1 cellular context compared by ENCODE assay signal in the genomic region with DNA sequence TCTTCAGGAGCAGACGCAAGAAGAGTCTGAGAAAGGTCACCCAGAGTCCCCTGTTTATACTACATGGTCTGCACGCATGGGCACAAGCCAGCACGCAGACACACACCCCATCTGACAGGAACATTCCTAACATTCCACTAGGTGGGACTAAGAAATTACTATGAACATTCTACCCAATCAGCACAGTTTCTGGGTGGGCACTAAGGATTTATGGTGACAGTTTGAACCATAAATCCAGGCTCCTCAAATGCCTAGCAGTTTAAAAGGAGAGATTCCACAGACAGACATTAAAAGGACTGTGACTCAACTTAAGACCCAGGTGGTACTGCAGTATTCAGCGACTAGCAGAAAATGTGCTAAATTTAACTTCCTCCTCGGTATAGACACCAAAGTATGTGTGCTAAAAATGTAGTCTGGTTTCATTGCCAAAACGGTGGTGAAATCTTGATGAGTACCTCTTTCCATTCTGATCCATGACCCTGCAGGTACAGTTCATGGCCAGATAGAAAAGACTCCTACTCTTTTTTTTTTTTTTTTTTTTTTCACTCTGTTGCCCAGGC.
TF ChIP-seq lines count a peak whose summit lies in the region.

No MANE protein-coding gene starts in this region.

TF ChIP-seq in HepG2, 621 proteins besides CTCF, POLR2A, EP300 and RAD21 (continued from another document and continues in another):
- TF ChIP-seq, protein P1, sequence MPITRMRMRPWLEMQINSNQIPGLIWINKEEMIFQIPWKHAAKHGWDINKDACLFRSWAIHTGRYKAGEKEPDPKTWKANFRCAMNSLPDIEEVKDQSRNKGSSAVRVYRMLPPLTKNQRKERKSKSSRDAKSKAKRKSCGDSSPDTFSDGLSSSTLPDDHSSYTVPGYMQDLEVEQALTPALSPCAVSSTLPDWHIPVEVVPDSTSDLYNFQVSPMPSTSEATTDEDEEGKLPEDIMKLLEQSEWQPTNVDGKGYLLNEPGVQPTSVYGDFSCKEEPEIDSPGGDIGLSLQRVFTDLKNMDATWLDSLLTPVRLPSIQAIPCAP (CRISPR knock-in tag; IDR thresholded peaks at IDR 0.05; ENCODE audit: low read depth) = no peak
- TF ChIP-seq PPARG (CRISPR knock-in tag; conservative IDR thresholded peaks at IDR 0.05) = no peak
- TF ChIP-seq MEIS2 (CRISPR knock-in tag; IDR thresholded peaks at IDR 0.05) = 0 out of 2 replicates have a peak, but pooled peaks have one; percentile 39
- TF ChIP-seq, protein P2, sequence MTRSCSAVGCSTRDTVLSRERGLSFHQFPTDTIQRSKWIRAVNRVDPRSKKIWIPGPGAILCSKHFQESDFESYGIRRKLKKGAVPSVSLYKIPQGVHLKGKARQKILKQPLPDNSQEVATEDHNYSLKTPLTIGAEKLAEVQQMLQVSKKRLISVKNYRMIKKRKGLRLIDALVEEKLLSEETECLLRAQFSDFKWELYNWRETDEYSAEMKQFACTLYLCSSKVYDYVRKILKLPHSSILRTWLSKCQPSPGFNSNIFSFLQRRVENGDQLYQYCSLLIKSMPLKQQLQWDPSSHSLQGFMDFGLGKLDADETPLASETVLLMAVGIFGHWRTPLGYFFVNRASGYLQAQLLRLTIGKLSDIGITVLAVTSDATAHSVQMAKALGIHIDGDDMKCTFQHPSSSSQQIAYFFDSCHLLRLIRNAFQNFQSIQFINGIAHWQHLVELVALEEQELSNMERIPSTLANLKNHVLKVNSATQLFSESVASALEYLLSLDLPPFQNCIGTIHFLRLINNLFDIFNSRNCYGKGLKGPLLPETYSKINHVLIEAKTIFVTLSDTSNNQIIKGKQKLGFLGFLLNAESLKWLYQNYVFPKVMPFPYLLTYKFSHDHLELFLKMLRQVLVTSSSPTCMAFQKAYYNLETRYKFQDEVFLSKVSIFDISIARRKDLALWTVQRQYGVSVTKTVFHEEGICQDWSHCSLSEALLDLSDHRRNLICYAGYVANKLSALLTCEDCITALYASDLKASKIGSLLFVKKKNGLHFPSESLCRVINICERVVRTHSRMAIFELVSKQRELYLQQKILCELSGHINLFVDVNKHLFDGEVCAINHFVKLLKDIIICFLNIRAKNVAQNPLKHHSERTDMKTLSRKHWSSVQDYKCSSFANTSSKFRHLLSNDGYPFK (CRISPR knock-in tag; IDR thresholded peaks at IDR 0.05; ENCODE audit: borderline replicate concordance) = no peak
- TF ChIP-seq ZNF136 (CRISPR knock-in tag; IDR thresholded peaks at IDR 0.05; ENCODE audit: low read depth) = no peak
- TF ChIP-seq FOXA1 (IDR thresholded peaks at IDR 0.05) = no peak
- 0 out of 2 replicates have a peak, but pooled peaks have one; percentile 7 for TF ChIP-seq FOXA1 (CRISPR knock-in tag; IDR thresholded peaks at IDR 0.05)
- TF ChIP-seq, protein P3, sequence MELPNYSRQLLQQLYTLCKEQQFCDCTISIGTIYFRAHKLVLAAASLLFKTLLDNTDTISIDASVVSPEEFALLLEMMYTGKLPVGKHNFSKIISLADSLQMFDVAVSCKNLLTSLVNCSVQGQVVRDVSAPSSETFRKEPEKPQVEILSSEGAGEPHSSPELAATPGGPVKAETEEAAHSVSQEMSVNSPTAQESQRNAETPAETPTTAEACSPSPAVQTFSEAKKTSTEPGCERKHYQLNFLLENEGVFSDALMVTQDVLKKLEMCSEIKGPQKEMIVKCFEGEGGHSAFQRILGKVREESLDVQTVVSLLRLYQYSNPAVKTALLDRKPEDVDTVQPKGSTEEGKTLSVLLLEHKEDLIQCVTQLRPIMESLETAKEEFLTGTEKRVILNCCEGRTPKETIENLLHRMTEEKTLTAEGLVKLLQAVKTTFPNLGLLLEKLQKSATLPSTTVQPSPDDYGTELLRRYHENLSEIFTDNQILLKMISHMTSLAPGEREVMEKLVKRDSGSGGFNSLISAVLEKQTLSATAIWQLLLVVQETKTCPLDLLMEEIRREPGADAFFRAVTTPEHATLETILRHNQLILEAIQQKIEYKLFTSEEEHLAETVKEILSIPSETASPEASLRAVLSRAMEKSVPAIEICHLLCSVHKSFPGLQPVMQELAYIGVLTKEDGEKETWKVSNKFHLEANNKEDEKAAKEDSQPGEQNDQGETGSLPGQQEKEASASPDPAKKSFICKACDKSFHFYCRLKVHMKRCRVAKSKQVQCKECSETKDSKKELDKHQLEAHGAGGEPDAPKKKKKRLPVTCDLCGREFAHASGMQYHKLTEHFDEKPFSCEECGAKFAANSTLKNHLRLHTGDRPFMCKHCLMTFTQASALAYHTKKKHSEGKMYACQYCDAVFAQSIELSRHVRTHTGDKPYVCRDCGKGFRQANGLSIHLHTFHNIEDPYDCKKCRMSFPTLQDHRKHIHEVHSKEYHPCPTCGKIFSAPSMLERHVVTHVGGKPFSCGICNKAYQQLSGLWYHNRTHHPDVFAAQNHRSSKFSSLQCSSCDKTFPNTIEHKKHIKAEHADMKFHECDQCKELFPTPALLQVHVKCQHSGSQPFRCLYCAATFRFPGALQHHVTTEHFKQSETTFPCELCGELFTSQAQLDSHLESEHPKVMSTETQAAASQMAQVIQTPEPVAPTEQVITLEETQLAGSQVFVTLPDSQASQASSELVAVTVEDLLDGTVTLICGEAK (IDR thresholded peaks at IDR 0.05) = no peak
- TF ChIP-seq, protein P3 (CRISPR knock-in tag; IDR thresholded peaks at IDR 0.05) = no peak
- TF ChIP-seq, protein P4, sequence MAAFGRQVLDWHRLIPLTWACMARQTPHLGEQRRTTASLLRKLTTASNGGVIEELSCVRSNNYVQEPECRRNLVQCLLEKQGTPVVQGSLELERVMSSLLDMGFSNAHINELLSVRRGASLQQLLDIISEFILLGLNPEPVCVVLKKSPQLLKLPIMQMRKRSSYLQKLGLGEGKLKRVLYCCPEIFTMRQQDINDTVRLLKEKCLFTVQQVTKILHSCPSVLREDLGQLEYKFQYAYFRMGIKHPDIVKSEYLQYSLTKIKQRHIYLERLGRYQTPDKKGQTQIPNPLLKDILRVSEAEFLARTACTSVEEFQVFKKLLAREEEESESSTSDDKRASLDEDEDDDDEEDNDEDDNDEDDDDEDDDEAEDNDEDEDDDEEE (CRISPR knock-in tag; IDR thresholded peaks at IDR 0.05) = peak; percentile 57; the same call in 1 of the 2 replicates
- no peak for TF ChIP-seq ZNF224 (CRISPR knock-in tag; IDR thresholded peaks at IDR 0.05)
- no peak for TF ChIP-seq ZSCAN25 (CRISPR knock-in tag; IDR thresholded peaks at IDR 0.05)
- TF ChIP-seq, protein P5, sequence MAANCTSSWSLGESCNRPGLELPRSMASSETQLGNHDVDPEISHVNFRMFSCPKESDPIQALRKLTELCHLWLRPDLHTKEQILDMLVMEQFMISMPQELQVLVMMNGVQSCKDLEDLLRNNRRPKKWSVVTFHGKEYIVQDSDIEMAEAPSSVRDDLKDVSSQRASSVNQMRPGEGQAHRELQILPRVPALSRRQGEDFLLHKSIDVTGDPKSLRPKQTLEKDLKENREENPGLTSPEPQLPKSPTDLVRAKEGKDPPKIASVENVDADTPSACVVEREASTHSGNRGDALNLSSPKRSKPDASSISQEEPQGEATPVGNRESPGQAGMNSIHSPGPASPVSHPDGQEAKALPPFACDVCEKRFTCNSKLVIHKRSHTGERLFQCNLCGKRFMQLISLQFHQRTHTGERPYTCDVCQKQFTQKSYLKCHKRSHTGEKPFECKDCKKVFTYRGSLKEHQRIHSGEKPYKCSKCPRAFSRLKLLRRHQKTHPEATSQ (CRISPR knock-in tag; IDR thresholded peaks at IDR 0.05; ENCODE audit: borderline replicate concordance) = 0 out of 2 replicates have a peak, but pooled peaks have one; percentile 36
- no peak for TF ChIP-seq ADNP (CRISPR knock-in tag; IDR thresholded peaks at IDR 0.05)
- TF ChIP-seq ZNF678 (CRISPR knock-in tag; IDR thresholded peaks at IDR 0.05) = no peak
- TF ChIP-seq ZKSCAN8 (CRISPR knock-in tag; IDR thresholded peaks at IDR 0.05; ENCODE audit: borderline replicate concordance) = no peak
- TF ChIP-seq ZNF333 (CRISPR knock-in tag; IDR thresholded peaks at IDR 0.05; ENCODE audit: borderline replicate concordance) = no peak
- no peak for TF ChIP-seq ZNF720 (CRISPR knock-in tag; IDR thresholded peaks at IDR 0.05)
- TF ChIP-seq ZNF788 (CRISPR knock-in tag; IDR thresholded peaks at IDR 0.05; ENCODE audit: borderline replicate concordance) = no peak
- TF ChIP-seq ZNF10 (CRISPR knock-in tag; IDR thresholded peaks at IDR 0.05; ENCODE audit: borderline replicate concordance, low read depth) = no peak
- TF ChIP-seq TBX3 (IDR thresholded peaks at IDR 0.05; ENCODE audit: borderline replicate concordance) = peak; percentile 36; the same call in 1 of the 2 replicates
- TF ChIP-seq ZNF24 (IDR thresholded peaks at IDR 0.05) = no peak
- TF ChIP-seq NR2F6 (IDR thresholded peaks at IDR 0.05) = no peak; the same call in 1 of the 2 replicates
- peak; percentile 24; the same call in 1 of the 2 replicates for TF ChIP-seq NR2F6 (CRISPR knock-in tag; IDR thresholded peaks at IDR 0.05)
- no peak for TF ChIP-seq BHLHE40 (IDR thresholded peaks at IDR 0.05; ENCODE audit: low read length)
- no peak for TF ChIP-seq CBFB (CRISPR knock-in tag; IDR thresholded peaks at IDR 0.05)
- TF ChIP-seq EHMT2 (IDR thresholded peaks at IDR 0.05; ENCODE audit: borderline replicate concordance, low read depth, low read length) = no peak
- TF ChIP-seq ZNF326 (CRISPR knock-in tag; IDR thresholded peaks at IDR 0.05; ENCODE audit: borderline replicate concordance) = no peak
- TF ChIP-seq NRL (CRISPR knock-in tag; IDR thresholded peaks at IDR 0.05; ENCODE audit: borderline replicate concordance) = no peak
- TF ChIP-seq HOXA9 (CRISPR knock-in tag; IDR thresholded peaks at IDR 0.05; ENCODE audit: borderline replicate concordance) = peak; percentile 99
- TF ChIP-seq, protein P6, sequence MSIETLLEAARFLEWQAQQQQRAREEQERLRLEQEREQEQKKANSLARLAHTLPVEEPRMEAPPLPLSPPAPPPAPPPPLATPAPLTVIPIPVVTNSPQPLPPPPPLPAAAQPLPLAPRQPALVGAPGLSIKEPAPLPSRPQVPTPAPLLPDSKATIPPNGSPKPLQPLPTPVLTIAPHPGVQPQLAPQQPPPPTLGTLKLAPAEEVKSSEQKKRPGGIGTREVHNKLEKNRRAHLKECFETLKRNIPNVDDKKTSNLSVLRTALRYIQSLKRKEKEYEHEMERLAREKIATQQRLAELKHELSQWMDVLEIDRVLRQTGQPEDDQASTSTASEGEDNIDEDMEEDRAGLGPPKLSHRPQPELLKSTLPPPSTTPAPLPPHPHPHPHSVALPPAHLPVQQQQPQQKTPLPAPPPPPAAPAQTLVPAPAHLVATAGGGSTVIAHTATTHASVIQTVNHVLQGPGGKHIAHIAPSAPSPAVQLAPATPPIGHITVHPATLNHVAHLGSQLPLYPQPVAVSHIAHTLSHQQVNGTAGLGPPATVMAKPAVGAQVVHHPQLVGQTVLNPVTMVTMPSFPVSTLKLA (IDR thresholded peaks at IDR 0.05) = 0 out of 2 replicates have a peak, but pooled peaks have one; percentile 5
- no peak for TF ChIP-seq ZNF570 (CRISPR knock-in tag; IDR thresholded peaks at IDR 0.05; ENCODE audit: borderline replicate concordance)
- no peak for TF ChIP-seq ZNF790 (CRISPR knock-in tag; IDR thresholded peaks at IDR 0.05; ENCODE audit: borderline replicate concordance)
- TF ChIP-seq ZNF484 (CRISPR knock-in tag; IDR thresholded peaks at IDR 0.05; ENCODE audit: borderline replicate concordance, low read depth) = no peak
- TF ChIP-seq, protein P7, sequence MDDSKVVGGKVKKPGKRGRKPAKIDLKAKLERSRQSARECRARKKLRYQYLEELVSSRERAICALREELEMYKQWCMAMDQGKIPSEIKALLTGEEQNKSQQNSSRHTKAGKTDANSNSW (CRISPR knock-in tag; IDR thresholded peaks at IDR 0.05; ENCODE audit: borderline replicate concordance) = no peak
- TF ChIP-seq RORA (CRISPR knock-in tag; IDR thresholded peaks at IDR 0.05) = no peak
- TF ChIP-seq NCOA2 (CRISPR knock-in tag; IDR thresholded peaks at IDR 0.05) = 0 out of 2 replicates have a peak, but pooled peaks have one; percentile 15
- no peak for TF ChIP-seq HNF4A (CRISPR knock-in tag; IDR thresholded peaks at IDR 0.05)
- TF ChIP-seq, protein P8, sequence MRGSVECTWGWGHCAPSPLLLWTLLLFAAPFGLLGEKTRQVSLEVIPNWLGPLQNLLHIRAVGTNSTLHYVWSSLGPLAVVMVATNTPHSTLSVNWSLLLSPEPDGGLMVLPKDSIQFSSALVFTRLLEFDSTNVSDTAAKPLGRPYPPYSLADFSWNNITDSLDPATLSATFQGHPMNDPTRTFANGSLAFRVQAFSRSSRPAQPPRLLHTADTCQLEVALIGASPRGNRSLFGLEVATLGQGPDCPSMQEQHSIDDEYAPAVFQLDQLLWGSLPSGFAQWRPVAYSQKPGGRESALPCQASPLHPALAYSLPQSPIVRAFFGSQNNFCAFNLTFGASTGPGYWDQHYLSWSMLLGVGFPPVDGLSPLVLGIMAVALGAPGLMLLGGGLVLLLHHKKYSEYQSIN (CRISPR knock-in tag; IDR thresholded peaks at IDR 0.05; ENCODE audit: borderline replicate concordance) = no peak
- TF ChIP-seq PAX8 (CRISPR knock-in tag; IDR thresholded peaks at IDR 0.05; ENCODE audit: borderline replicate concordance) = no peak
- TF ChIP-seq PCBP2 (optimal IDR thresholded peaks at IDR 0.05; ENCODE audit: low read depth, low read length, poor library complexity, severe bottlenecking) = no peak
- no peak for TF ChIP-seq FOXM1 (CRISPR knock-in tag; IDR thresholded peaks at IDR 0.05)
- no peak for TF ChIP-seq ZNF12 (CRISPR knock-in tag; IDR thresholded peaks at IDR 0.05)
- TF ChIP-seq GPN1 (CRISPR knock-in tag; IDR thresholded peaks at IDR 0.05; ENCODE audit: borderline replicate concordance) = no peak
- TF ChIP-seq ZNF260 (CRISPR knock-in tag; IDR thresholded peaks at IDR 0.05; ENCODE audit: borderline replicate concordance, low read depth) = no peak
- no peak for TF ChIP-seq HDAC6 (IDR thresholded peaks at IDR 0.05; ENCODE audit: low read depth, low read length)
- no peak for TF ChIP-seq ZBTB38 (CRISPR knock-in tag; IDR thresholded peaks at IDR 0.05)
- TF ChIP-seq ZNF230 (CRISPR knock-in tag; IDR thresholded peaks at IDR 0.05) = no peak
